ENCODE assay signal across 25 cellular contexts in genomic region chr2:216996279-216996845, GRCh38.
"Had no signal": no experiment of that assay in that cellular context is flagged by ENCODE, and none has a peak within 500 bp of the region (broad histone marks: within the 10 kb centered on the region; RNA-seq: fewer than 3 reads in every experiment).

No MANE protein-coding gene starts in this region.

- ATAC-seq: left ventricle myocardium superior; lower lobe of right lung; natural killer cell treated with Interleukin-12 subunit alpha and Interleukin-12 subunit beta and Interleukin-15 and Interleukin-18, amount 100 ng/mL, for 72 hours; right lobe of liver; stimulated activated naive B cell treated with anti-CD40 and anti-IgM and Interleukin-4, amounts not matched to agents 10 μg/mL and 1 μg/mL and 100 μg/mL, for 72 hours; upper lobe of right lung had no signal

- H3K9ac ChIP-seq: parathyroid adenoma had no signal

- H3K4me1 ChIP-seq: parathyroid adenoma, right lobe of liver, uterus had no signal

- H3K9me3 ChIP-seq: esophagus muscularis mucosa, lower lobe of right lung, neutrophil, right lobe of liver, suprapubic skin, transverse colon, upper lobe of right lung, uterus had no signal

- H3K36me3 ChIP-seq: esophagus muscularis mucosa, lower lobe of right lung, neutrophil, right lobe of liver, suprapubic skin, transverse colon, upper lobe of right lung, uterus had no signal

- H2AFZ ChIP-seq: parathyroid adenoma had no signal

- DNase-seq: dermis blood vessel endothelial cell; effector memory CD4-positive, alpha-beta T cell; foreskin melanocyte; glutamatergic neuron; hypothalamus; immature natural killer cell; islet precursor cell; kidney glomerular epithelial cell; left ventricle myocardium superior; lower lobe of right lung; naive B cell; right lobe of liver; small intestine; stimulated activated CD4-positive, alpha-beta T cell treated with anti-CD3 and anti-CD28 coated beads, Interleukin-15, amount 100 ng/mL, for 24 hours; stimulated activated CD4-positive, alpha-beta T cell treated with anti-CD3 and anti-CD28 coated beads, Interleukin-2, amount 100 ng/mL, for 48 hours; stimulated activated naive B cell treated with anti-CD40 and anti-IgM and Interleukin-4, amounts not matched to agents 10 μg/mL and 1 μg/mL and 100 μg/mL, for 72 hours; transverse colon; upper lobe of right lung; uterus had no signal

- H3K27ac ChIP-seq: coronary artery, esophagus muscularis mucosa, lower lobe of right lung, neutrophil, parathyroid adenoma, right lobe of liver, suprapubic skin, transverse colon, upper lobe of right lung, uterus had no signal

- H3K27me3 ChIP-seq: esophagus muscularis mucosa, neutrophil, right lobe of liver, suprapubic skin, transverse colon, upper lobe of right lung, uterus had no signal

- H3K79me2 ChIP-seq: parathyroid adenoma had no signal

- H3K4me3 ChIP-seq: coronary artery, esophagus muscularis mucosa, lower lobe of right lung, right lobe of liver, suprapubic skin, transverse colon, upper lobe of right lung, uterus had no signal
